Comparison of ENCODE assay signal across 1 cellular context in genomic region chr13:51305558-51305957, GRCh38.
TF ChIP-seq lines count a peak whose summit lies in the region.

No MANE protein-coding gene starts in this region.

TF ChIP-seq in H1, 55 proteins besides CTCF, POLR2A, EP300 and RAD21:
- no peak for TF ChIP-seq CBX5 (IDR thresholded peaks at IDR 0.05; ENCODE audit: low read depth, low read length)
- no peak for TF ChIP-seq CREB1 (IDR thresholded peaks at IDR 0.05)
- no peak for TF ChIP-seq SIX5 (IDR thresholded peaks at IDR 0.05; ENCODE audit: low read depth, low read length)
- TF ChIP-seq CHD2 (IDR thresholded peaks at IDR 0.05; ENCODE audit: low read length): no peak
- no peak for TF ChIP-seq TAF1 (IDR thresholded peaks at IDR 0.05; ENCODE audit: low read depth, low read length)
- no peak for TF ChIP-seq JUND (IDR thresholded peaks at IDR 0.05; ENCODE audit: low read length)
- no peak for TF ChIP-seq CEBPB (IDR thresholded peaks at IDR 0.05; ENCODE audit: low read depth, low read length)
- TF ChIP-seq HDAC2 (IDR thresholded peaks at IDR 0.05; ENCODE audit: borderline replicate concordance in 1 of 2, low read depth in 2 of 2, low read length in 2 of 2): no peak
- no peak for TF ChIP-seq E2F6 (IDR thresholded peaks at IDR 0.05)
- TF ChIP-seq NRF1 (IDR thresholded peaks at IDR 0.05; ENCODE audit: low read depth, low read length): no peak
- no peak for TF ChIP-seq MAFK (IDR thresholded peaks at IDR 0.05; ENCODE audit: low read depth, low read length)
- no peak for TF ChIP-seq MAX (IDR thresholded peaks at IDR 0.05)
- no peak for TF ChIP-seq ATF3 (IDR thresholded peaks at IDR 0.05; ENCODE audit: insufficient read depth, low read depth, low read length)
- TF ChIP-seq GABPA (IDR thresholded peaks at IDR 0.05; ENCODE audit: borderline replicate concordance, insufficient read depth, low read length): no peak
- TF ChIP-seq SP2 (IDR thresholded peaks at IDR 0.05; ENCODE audit: low read length): no peak
- TF ChIP-seq TAF7 (optimal IDR thresholded peaks at IDR 0.05; ENCODE audit: borderline replicate concordance, low read depth, low read length): no peak
- TF ChIP-seq NANOG (IDR thresholded peaks at IDR 0.05; ENCODE audit: insufficient read depth, low read depth, low read length, poor library complexity, severe bottlenecking): no peak
- no peak for TF ChIP-seq GTF2F1 (IDR thresholded peaks at IDR 0.05; ENCODE audit: borderline replicate concordance, low read depth, low read length)
- no peak for TF ChIP-seq CHD7 (IDR thresholded peaks at IDR 0.05; ENCODE audit: insufficient replicate concordance, low read length)
- TF ChIP-seq RXRA (IDR thresholded peaks at IDR 0.05; ENCODE audit: insufficient read depth, low read depth, low read length): no peak
